8 cellular contexts compared by ENCODE assay signal in genomic region chr5:78890663-78891379, GRCh38.
"Had no signal": no experiment of that assay in that cellular context is flagged by ENCODE, and none has a peak within 500 bp of the region (broad histone marks: within the 10 kb centered on the region; RNA-seq: fewer than 3 reads in every experiment).

No MANE protein-coding gene starts in this region.

- H3K4me3 ChIP-seq: GM23248 had no signal

- DNase-seq: GM23248, GOT3, H9, HCEC 1CT, KBM-7 had no signal

- H3K9ac ChIP-seq: GM23248, KMS-11 had no signal

- H3K4me2 ChIP-seq: KMS-11 had no signal

- H3K36me3 Mint-ChIP-seq: IgD-negative memory B cell had no signal

- FAIRE-seq: HTR-8/SVneo had no signal

- H3K27ac Mint-ChIP-seq: IgD-negative memory B cell had no signal

- H3K4me3 Mint-ChIP-seq: H9 had no signal

- H3K9me3 Mint-ChIP-seq: H9 had no signal

- H3K27ac ChIP-seq: KMS-11 had no signal
